Comparison of ENCODE assay signal across 2 cellular contexts in genomic region chr14:68888025-68888850, GRCh38.
TF ChIP-seq lines count a peak whose summit lies in the region.

No MANE protein-coding gene starts in this region.

TF ChIP-seq in H1, 55 proteins besides CTCF, POLR2A, EP300 and RAD21:
- TF ChIP-seq HDAC6 (IDR thresholded peaks at IDR 0.05; ENCODE audit: low read depth, low read length) (no peak), KDM4A (IDR thresholded peaks at IDR 0.05; ENCODE audit: low read depth, low read length, severe bottlenecking) (no peak), SP4 (IDR thresholded peaks at IDR 0.05; ENCODE audit: low read length) (no peak), MAX (IDR thresholded peaks at IDR 0.05) (no peak), FOSL1 (IDR thresholded peaks at IDR 0.05; ENCODE audit: insufficient read depth, low read depth, low read length) (no peak), ZNF274 (IDR thresholded peaks at IDR 0.05; ENCODE audit: borderline replicate concordance, extremely low read depth, low read length) (no peak), SUZ12 (IDR thresholded peaks at IDR 0.05; ENCODE audit: low read length) (no peak)
TF ChIP-seq in H1: peak in this region for 0.

TF ChIP-seq in HepG2, 621 proteins besides CTCF, POLR2A, EP300 and RAD21:
- TF ChIP-seq, protein P1, sequence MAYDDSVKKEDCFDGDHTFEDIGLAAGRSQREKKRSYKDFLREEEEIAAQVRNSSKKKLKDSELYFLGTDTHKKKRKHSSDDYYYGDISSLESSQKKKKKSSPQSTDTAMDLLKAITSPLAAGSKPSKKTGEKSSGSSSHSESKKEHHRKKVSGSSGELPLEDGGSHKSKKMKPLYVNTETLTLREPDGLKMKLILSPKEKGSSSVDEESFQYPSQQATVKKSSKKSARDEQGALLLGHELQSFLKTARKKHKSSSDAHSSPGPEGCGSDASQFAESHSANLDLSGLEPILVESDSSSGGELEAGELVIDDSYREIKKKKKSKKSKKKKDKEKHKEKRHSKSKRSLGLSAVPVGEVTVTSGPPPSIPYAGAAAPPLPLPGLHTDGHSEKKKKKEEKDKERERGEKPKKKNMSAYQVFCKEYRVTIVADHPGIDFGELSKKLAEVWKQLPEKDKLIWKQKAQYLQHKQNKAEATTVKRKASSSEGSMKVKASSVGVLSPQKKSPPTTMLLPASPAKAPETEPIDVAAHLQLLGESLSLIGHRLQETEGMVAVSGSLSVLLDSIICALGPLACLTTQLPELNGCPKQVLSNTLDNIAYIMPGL (CRISPR knock-in tag; IDR thresholded peaks at IDR 0.05; ENCODE audit: borderline replicate concordance in 1 of 2, low read depth in 1 of 2), result no peak
- TF ChIP-seq PCBP1 (IDR thresholded peaks at IDR 0.05; ENCODE audit: borderline replicate concordance, low read depth, low read length), result no peak
- TF ChIP-seq MIXL1 (CRISPR knock-in tag; IDR thresholded peaks at IDR 0.05), result no peak
- TF ChIP-seq RBM22 (optimal IDR thresholded peaks at IDR 0.05; ENCODE audit: low read length), result peak; percentile 27
